8 cellular contexts compared by ENCODE assay signal in the genomic region with DNA sequence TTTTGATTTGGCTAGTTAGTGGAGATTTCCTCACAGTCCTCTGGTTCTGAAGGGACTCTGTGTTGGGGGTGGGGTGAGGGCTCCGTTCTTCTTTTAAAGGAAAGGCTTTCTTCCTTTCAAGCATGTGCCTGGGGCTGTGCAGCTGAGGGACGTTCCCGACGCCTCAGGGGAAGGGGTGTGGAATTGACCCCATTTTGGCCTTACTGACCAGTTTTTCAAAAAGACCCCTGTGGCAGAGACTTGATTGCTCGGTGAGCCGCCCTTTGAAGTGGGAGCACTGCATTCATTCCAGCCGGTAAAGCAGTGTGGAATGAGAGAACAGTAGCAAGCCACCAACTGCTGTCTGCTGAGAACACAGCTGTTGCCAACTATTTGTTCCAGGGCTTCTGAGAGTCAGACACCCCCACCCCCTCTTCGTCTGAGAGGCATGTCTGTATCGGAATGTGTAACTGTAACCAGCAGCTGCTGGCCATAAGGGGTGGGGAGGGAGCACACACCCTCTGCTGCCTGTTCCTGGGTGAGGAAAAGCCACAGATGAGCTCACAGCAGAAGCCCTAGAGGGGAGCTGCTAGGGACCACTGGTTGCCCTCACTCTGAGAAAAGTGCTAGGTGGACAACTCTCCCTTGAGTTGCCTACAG. TPM values are rescaled to one million over a fixed set of nuclear protein-coding genes. Genes with fewer than 3 reads are reported as not detected.
A peak's percentile ranks its signal among the peaks of the same experiment; 100 is the strongest.
DNase-seq lines count a peak whose midpoint lies in the region; ATAC-seq and TF ChIP-seq lines count a peak whose summit lies in the region.

No MANE protein-coding gene starts in this region.

- in situ Hi-C loops in GM13976 (cut with MboI; ENCODE audit: low sequenced_read_pairs, unreplicated experiment) = no loop called here

- DNase-seq in activated CD4-positive, alpha-beta T cell treated with anti-CD3 and anti-CD28 coated beads for 36 hours = peak; percentile 61
- DNase-seq in activated CD4-positive, alpha-beta T cell treated with anti-CD3 and anti-CD28 coated beads for 1 hour = no peak
- peak; percentile 97 for DNase-seq in amniotic epithelial cell (ENCODE audit: low read depth)
- peak; percentile 84 for DNase-seq in left ventricle myocardium inferior
- no peak for DNase-seq in progenitor cell of endocrine pancreas (ENCODE audit: low spot score, unreplicated experiment)
- DNase-seq in GM13976 (ENCODE audit: low spot score) = no peak
- DNase-seq in stimulated activated naive CD4-positive, alpha-beta T cell (lab: John Stamatoyannopoulos, UW) = no peak

- H3K27me3 Mint-ChIP-seq in activated CD4-positive, alpha-beta T cell treated with anti-CD3 and anti-CD28 coated beads for 36 hours = no peaks in the 10 kb centered on the region
- no peaks in the 10 kb centered on the region for H3K27me3 Mint-ChIP-seq in progenitor cell of endocrine pancreas

- no peaks in the 10 kb centered on the region for H3K9me3 ChIP-seq in left ventricle myocardium inferior (replicated peaks)

- H3K36me3 ChIP-seq in left ventricle myocardium inferior = no peaks in the 10 kb centered on the region

- ATAC-seq in activated CD4-positive, alpha-beta T cell treated with anti-CD3 and anti-CD28 coated beads for 36 hours = peak; percentile 55
- ATAC-seq in HG03097 (IDR thresholded peaks at IDR 0.05; ENCODE audit: low FRiP score, unreplicated experiment) = no peak

- no peaks in the 10 kb centered on the region for H3K9me3 Mint-ChIP-seq in activated CD4-positive, alpha-beta T cell treated with anti-CD3 and anti-CD28 coated beads for 36 hours (ENCODE audit: low read depth)
- H3K9me3 Mint-ChIP-seq in progenitor cell of endocrine pancreas (ENCODE audit: low read depth) = no peaks in the 10 kb centered on the region

- intact Hi-C loops in activated CD4-positive, alpha-beta T cell treated with anti-CD3 and anti-CD28 coated beads for 36 hours (cut with DNase I, micrococcal nuclease) = no loop called here
- intact Hi-C loops in left ventricle myocardium inferior (cut with micrococcal nuclease) = no loop called here

- POLR2A ChIA-PET in activated CD4-positive, alpha-beta T cell treated with anti-CD3 and anti-CD28 coated beads for 36 hours (lab: Charles Lee) = interaction anchor here (0.5 kb wide), 2 partner anchors 19 to 64 kb away, joined by 6 read pairs; no protein-coding TSS in a partner anchor

- peak overlapping the region; percentile 29 for H3K4me3 Mint-ChIP-seq in activated CD4-positive, alpha-beta T cell treated with anti-CD3 and anti-CD28 coated beads for 36 hours
- peak overlapping the region; percentile 58 for H3K4me3 Mint-ChIP-seq in progenitor cell of endocrine pancreas (ENCODE audit: low read depth)

- peak overlapping the region; percentile 99 for H3K27ac ChIP-seq in left ventricle myocardium inferior (replicated peaks)

- peaks cover 60% of the 10 kb centered on the region for H3K4me1 Mint-ChIP-seq in activated CD4-positive, alpha-beta T cell treated with anti-CD3 and anti-CD28 coated beads for 36 hours
- H3K4me1 Mint-ChIP-seq in progenitor cell of endocrine pancreas (ENCODE audit: low read depth) = peaks cover 55% of the 10 kb centered on the region

- H3K4me3 ChIP-seq in left ventricle myocardium inferior = peak overlapping the region; percentile 74

- no peak overlapping the region for H3K27ac Mint-ChIP-seq in activated CD4-positive, alpha-beta T cell treated with anti-CD3 and anti-CD28 coated beads for 36 hours
- H3K27ac Mint-ChIP-seq in progenitor cell of endocrine pancreas = peak overlapping the region; percentile 84

- peaks cover 8% of the 10 kb centered on the region for H3K36me3 Mint-ChIP-seq in activated CD4-positive, alpha-beta T cell treated with anti-CD3 and anti-CD28 coated beads for 36 hours (ENCODE audit: low read depth)
- peaks cover 3% of the 10 kb centered on the region for H3K36me3 Mint-ChIP-seq in progenitor cell of endocrine pancreas (ENCODE audit: insufficient read depth)

- peaks cover 100% of the 10 kb centered on the region for H3K4me1 ChIP-seq in left ventricle myocardium inferior

- TF ChIP-seq CTCF in left ventricle myocardium inferior (IDR thresholded peaks at IDR 0.05; ENCODE audit: borderline replicate concordance) (no peak), progenitor cell of endocrine pancreas (IDR thresholded peaks at IDR 0.05; ENCODE audit: unreplicated experiment) (no peak), GM13976 (IDR thresholded peaks at IDR 0.05; ENCODE audit: borderline replicate concordance, control extremely low read depth, extremely low read depth, insufficient read depth, missing control alignments) (no peak)

- CTCF ChIA-PET in activated CD4-positive, alpha-beta T cell treated with anti-CD3 and anti-CD28 coated beads for 36 hours (lab: Charles Lee) = interaction anchor here (0.7 to 3.4 kb wide), 5 partner anchors 10 to 32 kb away, joined by 3 to 26 read pairs (median 3); no protein-coding TSS in a partner anchor

- H3K27me3 ChIP-seq in left ventricle myocardium inferior (ENCODE audit: low read depth) = no peaks in the 10 kb centered on the region

RNA-seq across cellular contexts. Expression of a gene that starts 33.1 kb away (rescaled TPM):
- total RNA-seq in activated CD4-positive, alpha-beta T cell treated with anti-CD3 and anti-CD28 coated beads for 36 hours = 10 to 100 TPM; 14.9 to 16.4 TPM
- 22.6 TPM for total RNA-seq in left ventricle myocardium inferior
- total RNA-seq in progenitor cell of endocrine pancreas = 29.9 and 30.7 TPM in 2 replicates

Comparison
In these comparisons a context has a peak if more than half of its experiments do, and no peak if none do; other contexts are left out.
1. DNase-seq: peak in activated CD4-positive, alpha-beta T cell treated with anti-CD3 and anti-CD28 coated beads for 36 hours (single experiment), amniotic epithelial cell (single experiment) and left ventricle myocardium inferior (single experiment); none in activated CD4-positive, alpha-beta T cell treated with anti-CD3 and anti-CD28 coated beads for 1 hour (single experiment), progenitor cell of endocrine pancreas (single experiment), GM13976 (single experiment) and stimulated activated naive CD4-positive, alpha-beta T cell (0 of 6).